ENCODE assay signal across 21 cellular contexts in genomic region chr12:24111591-24111990, GRCh38.
DNase-seq lines count a peak whose midpoint lies in the region; ATAC-seq and TF ChIP-seq lines count a peak whose summit lies in the region.
"Had no signal": no experiment of that assay in that cellular context is flagged by ENCODE, and none has a peak within 500 bp of the region (broad histone marks: within the 10 kb centered on the region; RNA-seq: fewer than 3 reads in every experiment).

No MANE protein-coding gene starts in this region.

- DNase-seq in AG08396 (ENCODE audit: low spot score) (peak; percentile 19), fibroblast of gingiva (ENCODE audit: low read depth) (peak; percentile 9), osteoblast (ENCODE audit: insufficient read length, low spot score, missing footprints) (peak; percentile 27), NCI-H2081 (lab: John Stamatoyannopoulos, UW) (no peak)
- DNase-seq in CD4-positive, alpha-beta T cell = no peak
- DNase-seq in activated T-cell treated with anti-CD3 and anti-CD28 coated beads, Interleukin-2, amount 50 U/mL, for 48 hours = no peak
- DNase-seq: ACHN; activated CD4-positive, alpha-beta T cell treated with anti-CD3 and anti-CD28 coated beads, Interleukin-2, amount 10 ng/mL, durations not matched to agents 7 days and 5 days; activated CD8-positive, alpha-beta memory T cell treated with anti-CD3 and anti-CD28 coated beads, Interleukin-2, amount 50 U/mL, for 4 hours; activated naive CD8-positive, alpha-beta T cell treated with anti-CD3 and anti-CD28 coated beads, Interleukin-2, amount 10 ng/mL, durations not matched to agents 7 days and 5 days; gastrocnemius medialis; NCI-H1436 treated with DMSO at 0.1 percent for 48 hours; NCI-H526 treated with DMSO at 0.1 percent for 48 hours; stimulated activated CD8-positive, alpha-beta memory T cell treated with anti-CD3 and anti-CD28 coated beads, Interleukin-4, amount 100 ng/mL, for 48 hours; T-helper 2 cell had no signal

- no peak for TF ChIP-seq CTCF in osteoblast (IDR thresholded peaks at IDR 0.05; ENCODE audit: extremely low read depth, low read depth, low read length)
- TF ChIP-seq CTCF in CD4-positive, alpha-beta T cell (IDR thresholded peaks at IDR 0.05) = no peak

- no peaks in the 10 kb centered on the region for H3K36me3 ChIP-seq in osteoblast (ENCODE audit: insufficient read depth, low read length)
- H3K36me3 ChIP-seq: BLaER1 treated with 17β-estradiol and CSF1 and Interleukin-3, amounts not matched to agents 10 nM and 100 nM; gastrocnemius medialis; right atrium auricular region had no signal

- no peaks in the 10 kb centered on the region for H3K9me3 Mint-ChIP-seq in CD4-positive, alpha-beta T cell
- H3K9me3 Mint-ChIP-seq: activated CD4-positive, alpha-beta T cell treated with anti-CD3 and anti-CD28 coated beads, Interleukin-2, amount 10 ng/mL, durations not matched to agents 7 days and 5 days; type B pancreatic cell had no signal

- H3K4me1 ChIP-seq in osteoblast (ENCODE audit: insufficient read depth, low read length) = peaks cover 7% of the 10 kb centered on the region
- H3K4me1 ChIP-seq: BLaER1 treated with 17β-estradiol and CSF1 and Interleukin-3, amounts not matched to agents 10 nM and 100 nM; gastrocnemius medialis; right atrium auricular region had no signal

- H3K36me3 Mint-ChIP-seq in CD4-positive, alpha-beta T cell (ENCODE audit: low read depth) = no peaks in the 10 kb centered on the region
- H3K36me3 Mint-ChIP-seq: activated naive CD8-positive, alpha-beta T cell treated with anti-CD3 and anti-CD28 coated beads, Interleukin-2, amount 10 ng/mL, durations not matched to agents 7 days and 5 days; type B pancreatic cell had no signal

- CTCF ChIA-PET in CD4-positive, alpha-beta T cell (lab: Charles Lee) = no interaction called here

- no peak overlapping the region for H3K4me3 Mint-ChIP-seq in CD4-positive, alpha-beta T cell
- H3K4me3 Mint-ChIP-seq: activated CD4-positive, alpha-beta T cell treated with anti-CD3 and anti-CD28 coated beads, Interleukin-2, amount 10 ng/mL, durations not matched to agents 7 days and 5 days; activated naive CD8-positive, alpha-beta T cell treated with anti-CD3 and anti-CD28 coated beads, Interleukin-2, amount 10 ng/mL, durations not matched to agents 7 days and 5 days; type B pancreatic cell had no signal

- intact Hi-C loops in CD4-positive, alpha-beta T cell (cut with DNase I, micrococcal nuclease) = no loop called here

- ATAC-seq in SK-N-SH treated with all-trans-retinoic acid at 6 μM for 48 hours (peak; percentile 26; the same call in 2 of the 3 replicates), GM21576 (IDR thresholded peaks at IDR 0.05; ENCODE audit: unreplicated experiment) (no peak)
- no peak for ATAC-seq in CD4-positive, alpha-beta T cell (ENCODE audit: poor library complexity)
- ATAC-seq: gastrocnemius medialis had no signal

- no peak overlapping the region for H3K4me3 ChIP-seq in osteoblast (ENCODE audit: insufficient read depth, low read length)
- H3K4me3 ChIP-seq: BLaER1 treated with 17β-estradiol and CSF1 and Interleukin-3, amounts not matched to agents 10 nM and 100 nM; gastrocnemius medialis; right atrium auricular region had no signal

- H2AFZ ChIP-seq in osteoblast (ENCODE audit: low read length) = no peak overlapping the region

- POLR2A ChIA-PET in CD4-positive, alpha-beta T cell (lab: Charles Lee) = no interaction called here

- H3K9me3 ChIP-seq in osteoblast (ENCODE audit: low read depth, low read length) = no peaks in the 10 kb centered on the region
- H3K9me3 ChIP-seq in CD4-positive, alpha-beta T cell (ENCODE audit: control insufficient read depth, low read length) = no peaks in the 10 kb centered on the region
- H3K9me3 ChIP-seq: BLaER1 treated with 17β-estradiol and CSF1 and Interleukin-3, amounts not matched to agents 10 nM and 100 nM; gastrocnemius medialis; right atrium auricular region had no signal

- no peaks in the 10 kb centered on the region for H3K79me2 ChIP-seq in osteoblast (ENCODE audit: insufficient read depth, low read length)

- no peak overlapping the region for H3K4me2 ChIP-seq in osteoblast (ENCODE audit: insufficient read depth, low read length)
- H3K4me2 ChIP-seq: BLaER1 treated with 17β-estradiol and CSF1 and Interleukin-3, amounts not matched to agents 10 nM and 100 nM had no signal

- peaks cover 3% of the 10 kb centered on the region for H3K27me3 ChIP-seq in osteoblast (ENCODE audit: insufficient read depth, low read length)
- no peaks in the 10 kb centered on the region for H3K27me3 ChIP-seq in CD4-positive, alpha-beta T cell (ENCODE audit: control insufficient read depth, insufficient read depth, low read length)
- H3K27me3 ChIP-seq: BLaER1 treated with 17β-estradiol and CSF1 and Interleukin-3, amounts not matched to agents 10 nM and 100 nM; gastrocnemius medialis; right atrium auricular region had no signal

- H3K27ac Mint-ChIP-seq in CD4-positive, alpha-beta T cell = no peak overlapping the region
- H3K27ac Mint-ChIP-seq: activated CD4-positive, alpha-beta T cell treated with anti-CD3 and anti-CD28 coated beads, Interleukin-2, amount 10 ng/mL, durations not matched to agents 7 days and 5 days; activated naive CD8-positive, alpha-beta T cell treated with anti-CD3 and anti-CD28 coated beads, Interleukin-2, amount 10 ng/mL, durations not matched to agents 7 days and 5 days; type B pancreatic cell had no signal

- no peak overlapping the region for H3K27ac ChIP-seq in osteoblast (ENCODE audit: low read depth, low read length)
- H3K27ac ChIP-seq in CD4-positive, alpha-beta T cell (ENCODE audit: low read depth, low read length) = no peak overlapping the region
- H3K27ac ChIP-seq: BLaER1 treated with 17β-estradiol and CSF1 and Interleukin-3, amounts not matched to agents 10 nM and 100 nM; gastrocnemius medialis; right atrium auricular region; VCaP had no signal

- no peaks in the 10 kb centered on the region for H3K4me1 Mint-ChIP-seq in CD4-positive, alpha-beta T cell (ENCODE audit: low read depth)
- H3K4me1 Mint-ChIP-seq: activated CD4-positive, alpha-beta T cell treated with anti-CD3 and anti-CD28 coated beads, Interleukin-2, amount 10 ng/mL, durations not matched to agents 7 days and 5 days; activated naive CD8-positive, alpha-beta T cell treated with anti-CD3 and anti-CD28 coated beads, Interleukin-2, amount 10 ng/mL, durations not matched to agents 7 days and 5 days had no signal

- H4K20me1 ChIP-seq in osteoblast (ENCODE audit: insufficient read depth, low read length) = no peaks in the 10 kb centered on the region
- H4K20me1 ChIP-seq: BLaER1 treated with 17β-estradiol and CSF1 and Interleukin-3, amounts not matched to agents 10 nM and 100 nM had no signal

- no peaks in the 10 kb centered on the region for H3K27me3 Mint-ChIP-seq in CD4-positive, alpha-beta T cell
- H3K27me3 Mint-ChIP-seq: activated naive CD8-positive, alpha-beta T cell treated with anti-CD3 and anti-CD28 coated beads, Interleukin-2, amount 10 ng/mL, durations not matched to agents 7 days and 5 days had no signal

TF ChIP-seq in SK-N-SH treated with all-trans-retinoic acid at 6 μM for 48 hours, 23 proteins besides CTCF, POLR2A, EP300 and RAD21:
- TF ChIP-seq ISL1 (CRISPR knock-in tag; IDR thresholded peaks at IDR 0.05) = peak; percentile 29; the same call in 1 of the 2 replicates
- TF ChIP-seq SNAI2 (CRISPR knock-in tag; IDR thresholded peaks at IDR 0.05) = no peak
- no peak for TF ChIP-seq BACH2 (CRISPR knock-in tag; IDR thresholded peaks at IDR 0.05; ENCODE audit: borderline replicate concordance)

Comparison
In these comparisons a context has a peak if more than half of its experiments do, and no peak if none do; other contexts are left out.
1. DNase-seq: peak in AG08396 (single experiment), fibroblast of gingiva (single experiment) and osteoblast (single experiment); none in CD4-positive, alpha-beta T cell (0 of 10), activated T-cell treated with anti-CD3 and anti-CD28 coated beads, Interleukin-2, amount 50 U/mL, for 48 hours (0 of 2) and NCI-H2081 (0 of 2).